ENCODE assay signal across 18 cellular contexts in the genomic region with DNA sequence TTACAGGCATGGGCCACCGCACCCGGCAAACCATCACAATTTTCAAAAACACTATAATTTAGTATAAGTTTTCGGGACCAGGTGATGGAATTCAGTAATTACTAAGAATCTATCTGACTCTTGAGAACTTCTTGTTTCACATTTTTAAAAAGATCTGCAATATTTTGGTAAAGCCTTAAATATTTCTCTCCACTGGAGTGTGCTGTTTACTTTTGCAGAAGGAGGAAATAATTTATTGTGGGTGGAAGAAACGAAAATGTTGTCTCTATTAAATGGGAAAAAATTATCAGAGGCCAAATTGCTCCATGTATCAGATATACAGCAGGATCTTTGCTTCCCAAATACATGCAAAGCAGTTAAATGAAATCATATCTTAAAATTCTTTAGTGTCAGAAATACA.
"Had no signal": no experiment of that assay in that cellular context is flagged by ENCODE, and none has a peak within 500 bp of the region (broad histone marks: within the 10 kb centered on the region; RNA-seq: fewer than 3 reads in every experiment).

No MANE protein-coding gene starts in this region.

- H3K27me3 ChIP-seq: body of pancreas, colonic mucosa, left lung, thyroid gland had no signal

- H3K9me3 ChIP-seq: body of pancreas, colonic mucosa, left lung, thyroid gland had no signal

- H3K4me1 ChIP-seq: body of pancreas, colonic mucosa, left lung, thyroid gland had no signal

- H3K4me3 ChIP-seq: body of pancreas, colonic mucosa, left lung, thyroid gland had no signal

- H3K27ac ChIP-seq: body of pancreas, colonic mucosa, left lung, thyroid gland had no signal

- ATAC-seq: activated CD4-positive, CD25-positive, alpha-beta regulatory T cell treated with anti-CD3 and anti-CD28 coated beads, Interleukin-2, amount 50 U/mL, for 24 hours; activated CD8-positive, alpha-beta T cell treated with anti-CD3 and anti-CD28 coated beads, Interleukin-2, amount 10 ng/mL, durations not matched to agents 7 days and 5 days; body of pancreas; left lung; natural killer cell treated with Interleukin-12 subunit alpha and Interleukin-12 subunit beta and Interleukin-15 and Interleukin-18, amount 100 ng/mL, for 72 hours had no signal

- H3K36me3 ChIP-seq: colonic mucosa, left lung, thyroid gland had no signal

- DNase-seq: activated CD4-positive, alpha-beta T cell treated with anti-CD3 and anti-CD28 coated beads, Interleukin-2, amount 10 ng/mL, durations not matched to agents 7 days and 5 days; activated CD8-positive, alpha-beta T cell treated with anti-CD3 and anti-CD28 coated beads, Interleukin-2, amount 10 ng/mL, durations not matched to agents 7 days and 5 days; activated naive CD4-positive, alpha-beta T cell treated with anti-CD3 and anti-CD28 coated beads for 36 hours; activated T-cell treated with anti-CD3 and anti-CD28 coated beads, Interleukin-2, amount 50 U/mL, for 24 hours; body of pancreas; central memory CD4-positive, alpha-beta T cell; colonic mucosa; erythroblast; left lung; nucleus accumbens; stimulated activated CD4-positive, alpha-beta T cell treated with anti-CD3 and anti-CD28 coated beads, Interleukin-12 subunit alpha, Interleukin-12 subunit beta, amount 100 ng/mL, for 4 hours; stimulated activated CD4-positive, alpha-beta T cell treated with anti-CD3 and anti-CD28 coated beads, Interleukin-1b, Interleukin-23, amount 100 ng/mL, for 48 hours; stimulated activated CD8-positive, alpha-beta memory T cell treated with anti-CD3 and anti-CD28 coated beads, Interleukin-4, amount 100 ng/mL, for 48 hours; stimulated activated naive CD4-positive, alpha-beta T cell; T-helper 9 cell; thyroid gland had no signal
